1 cellular context compared by ENCODE assay signal in the genomic region with DNA sequence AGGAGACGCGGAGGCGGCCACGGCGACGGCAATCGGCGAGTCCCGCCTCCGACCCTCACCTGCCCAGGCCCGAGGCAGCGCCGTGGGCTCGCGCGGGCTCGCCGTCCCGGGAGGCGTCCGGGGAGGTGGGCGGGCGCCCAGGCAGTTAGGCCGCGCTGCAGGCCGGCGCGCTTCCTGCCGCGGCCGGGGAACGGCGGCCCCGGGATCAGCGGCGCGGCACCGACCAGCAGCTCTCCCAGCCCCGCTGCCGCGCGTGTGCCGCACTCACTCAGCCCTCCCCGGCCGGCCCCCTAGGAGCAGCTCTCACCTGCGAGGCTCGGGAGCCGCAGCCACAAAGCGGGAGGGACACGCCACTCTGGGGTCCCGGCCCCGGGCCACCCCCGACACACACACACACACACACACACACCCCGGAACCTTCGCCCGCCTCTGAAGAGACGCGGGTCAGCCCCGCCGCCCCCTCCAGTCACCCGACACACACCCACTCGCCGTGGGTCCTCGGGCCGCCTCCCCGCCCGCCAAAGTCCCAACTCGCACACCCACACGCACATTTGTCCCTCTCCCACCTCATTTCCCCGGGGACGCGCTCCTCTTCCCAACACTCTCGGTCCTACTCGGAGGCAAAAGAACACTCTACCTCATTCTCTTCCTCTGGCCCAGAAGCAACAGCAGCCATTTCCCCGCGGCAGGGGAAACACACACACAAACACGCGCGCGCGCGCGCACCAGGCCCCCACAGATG.
TF ChIP-seq lines count a peak whose summit lies in the region.

A gene (minus strand): TSS at position 702 of the 742 bp plus-strand sequence. CDS start 60 bp downstream, at position 642.

TF ChIP-seq in A549, 52 proteins besides CTCF, POLR2A, EP300 and RAD21:
- TF ChIP-seq RCOR1 (IDR thresholded peaks at IDR 0.05; ENCODE audit: low read depth, low read length): no peak
- TF ChIP-seq PHF8 (IDR thresholded peaks at IDR 0.05; ENCODE audit: borderline replicate concordance, low read depth): peak; percentile 19; the same call in 1 of the 2 replicates
TF ChIP-seq in A549: peak in this region for 1.
